ENCODE assay signal across 9 cellular contexts in genomic region chr14:36091096-36091495, GRCh38.
DNase-seq lines count a peak whose midpoint lies in the region; ATAC-seq and TF ChIP-seq lines count a peak whose summit lies in the region.
"Had no signal": no experiment of that assay in that cellular context is flagged by ENCODE, and none has a peak within 500 bp of the region (broad histone marks: within the 10 kb centered on the region; RNA-seq: fewer than 3 reads in every experiment).

No MANE protein-coding gene starts in this region.

- no peaks in the 10 kb centered on the region for H3K36me3 Mint-ChIP-seq in activated T-cell treated with anti-CD3 and anti-CD28 coated beads, Interleukin-2, amount 50 U/mL, for 72 hours (ENCODE audit: insufficient read depth in 2 of 2)

- no peak overlapping the region for H3K27ac Mint-ChIP-seq in activated T-cell treated with anti-CD3 and anti-CD28 coated beads, Interleukin-2, amount 50 U/mL, for 72 hours

- ATAC-seq in activated T-cell treated with anti-CD3 and anti-CD28 coated beads, Interleukin-2, amount 50 U/mL, for 72 hours (replicated peaks in 1 of 2), result no peak
- ATAC-seq in GM21360 (IDR thresholded peaks at IDR 0.05; ENCODE audit: unreplicated experiment), result no peak

- no peaks in the 10 kb centered on the region for H3K4me1 Mint-ChIP-seq in activated T-cell treated with anti-CD3 and anti-CD28 coated beads, Interleukin-2, amount 50 U/mL, for 72 hours (ENCODE audit: low read depth)
- H3K4me1 Mint-ChIP-seq: central memory CD8-positive, alpha-beta T cell had no signal

- in situ Hi-C loops in G401 (cut with HindIII; ENCODE audit: low sequenced_read_pairs), result no loop called here

- no peaks in the 10 kb centered on the region for H3K9me3 Mint-ChIP-seq in activated T-cell treated with anti-CD3 and anti-CD28 coated beads, Interleukin-2, amount 50 U/mL, for 72 hours
- H3K9me3 Mint-ChIP-seq: central memory CD8-positive, alpha-beta T cell had no signal

- DNase-seq in DMS 273 (lab: John Stamatoyannopoulos, UW; ENCODE audit: unreplicated experiment) (peak; percentile 54), HFF-Myc (ENCODE audit: extremely low read depth, low read depth) (peak; percentile 92), NCI-H510A treated with DMSO at 0.1 percent for 48 hours (lab: John Stamatoyannopoulos, UW) (peak; percentile 73), islet precursor cell (peak; percentile 86), NCI-H526 (lab: John Stamatoyannopoulos, UW) (no peak), G401 (ENCODE audit: low spot score) (no peak)
- DNase-seq in activated T-cell treated with anti-CD3 and anti-CD28 coated beads, Interleukin-2, amount 50 U/mL, for 72 hours, result no peak

- peaks cover 12% of the 10 kb centered on the region for H3K27me3 Mint-ChIP-seq in activated T-cell treated with anti-CD3 and anti-CD28 coated beads, Interleukin-2, amount 50 U/mL, for 72 hours (ENCODE audit: low read depth)
- H3K27me3 Mint-ChIP-seq: central memory CD8-positive, alpha-beta T cell had no signal

- H3K4me3 ChIP-seq in HFF-Myc (replicated peaks; ENCODE audit: low read depth, low read length), result no peak overlapping the region

- TF ChIP-seq CTCF in HFF-Myc (IDR thresholded peaks at IDR 0.05; ENCODE audit: low read depth, low read length, missing control alignments), result no peak

- no peak overlapping the region for H3K4me3 Mint-ChIP-seq in activated T-cell treated with anti-CD3 and anti-CD28 coated beads, Interleukin-2, amount 50 U/mL, for 72 hours
- H3K4me3 Mint-ChIP-seq: central memory CD8-positive, alpha-beta T cell had no signal

Comparison
In these comparisons a context has a peak if more than half of its experiments do, and no peak if none do; other contexts are left out.
1. DNase-seq: peak in DMS 273 (single experiment), HFF-Myc (single experiment), NCI-H510A treated with DMSO at 0.1 percent for 48 hours (single experiment) and islet precursor cell (single experiment); none in NCI-H526 (0 of 2), activated T-cell treated with anti-CD3 and anti-CD28 coated beads, Interleukin-2, amount 50 U/mL, for 72 hours (0 of 2) and G401 (single experiment).